In the genomic region with DNA sequence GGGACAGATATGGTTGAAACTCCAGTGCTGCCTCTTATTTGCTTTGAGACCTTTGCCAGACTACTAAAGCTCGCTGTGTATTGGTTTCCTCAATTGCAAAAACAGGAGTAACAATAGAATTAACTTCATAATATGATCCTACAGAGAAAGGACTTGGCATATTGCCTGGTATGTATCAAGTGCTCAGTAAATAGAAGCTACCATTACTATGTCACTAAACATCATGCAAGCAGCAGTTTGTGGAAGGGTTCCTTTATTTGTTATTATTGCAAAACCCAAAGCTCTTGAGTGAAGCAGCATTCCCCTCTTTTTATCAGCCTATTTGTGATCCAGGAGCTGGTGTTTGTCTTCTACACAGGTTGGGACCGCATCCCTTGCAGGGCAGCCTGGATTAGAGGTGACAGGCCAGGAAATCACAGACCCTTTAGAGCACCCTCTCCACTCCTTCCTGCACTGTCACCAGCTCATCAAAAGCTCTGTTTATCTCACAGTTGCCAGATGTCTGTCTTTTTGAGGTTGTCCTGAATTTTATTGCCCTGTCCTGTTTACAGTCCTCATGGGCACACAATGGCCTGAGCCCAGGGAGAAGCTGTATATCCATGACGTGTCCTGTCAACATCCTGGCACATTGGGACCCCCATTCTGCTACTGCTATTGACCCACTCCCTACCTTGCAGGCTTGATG, we compare ENCODE assay signal across 18 cellular contexts.
DNase-seq lines count a peak whose midpoint lies in the region.
"Had no signal": no experiment of that assay in that cellular context is flagged by ENCODE, and none has a peak within 500 bp of the region (broad histone marks: within the 10 kb centered on the region; RNA-seq: fewer than 3 reads in every experiment).

No MANE protein-coding gene starts in this region.

- DNase-seq in DMS53 treated with DMSO at 0.1 percent for 48 hours (lab: John Stamatoyannopoulos, UW; ENCODE audit: unreplicated experiment) (peak; percentile 100), NCI-H187 (lab: John Stamatoyannopoulos, UW) (peak; percentile 34 to 85), NCI-H69 (lab: John Stamatoyannopoulos, UW) (peak; percentile 89), islet precursor cell (peak; percentile 75), middle frontal gyrus (ENCODE audit: extremely low spot score, low spot score) (no peak), kidney tubule cell (ENCODE audit: low spot score) (no peak), H4 (ENCODE audit: low spot score) (no peak), NAMALWA (ENCODE audit: low spot score) (no peak)
- DNase-seq: activated CD8-positive, alpha-beta T cell treated with anti-CD3 and anti-CD28 coated beads, Interleukin-2, amount 10 ng/mL, durations not matched to agents 7 days and 5 days; activated T-cell treated with anti-CD3 and anti-CD28 coated beads, Interleukin-2, amount 50 U/mL, for 72 hours; effector CD4-positive, alpha-beta T cell; GDM1; GOT3; heart right ventricle; mesenchymal stem cell; NCI-H524 treated with DMSO at 0.1 percent for 48 hours; stimulated activated CD4-positive, alpha-beta T cell treated with anti-CD3 and anti-CD28 coated beads, Interleukin-2, amount 100 ng/mL, for 24 hours; T-cell had no signal

Comparison
In these comparisons a context has a peak if more than half of its experiments do, and no peak if none do; other contexts are left out.
1. DNase-seq: peak in DMS53 treated with DMSO at 0.1 percent for 48 hours (single experiment), NCI-H187 (2 of 2), NCI-H69 (single experiment) and islet precursor cell (single experiment); none in middle frontal gyrus (single experiment), kidney tubule cell (single experiment), H4 (single experiment) and NAMALWA (single experiment).